In genomic region chr16:50560903-50561863, GRCh38 we compare ENCODE assay signal across 1 cellular context.
TF ChIP-seq lines count a peak whose summit lies in the region.

No MANE protein-coding gene starts in this region.

TF ChIP-seq in HepG2, 621 proteins besides CTCF, POLR2A, EP300 and RAD21 (continued from another document and continues in another):
- no peak for TF ChIP-seq CEBPZ (IDR thresholded peaks at IDR 0.05; ENCODE audit: low read length)
- no peak for TF ChIP-seq FOXP1 (IDR thresholded peaks at IDR 0.05)
- TF ChIP-seq FOXP1 (CRISPR knock-in tag; IDR thresholded peaks at IDR 0.05) = no peak
- TF ChIP-seq LCORL (IDR thresholded peaks at IDR 0.05) = no peak
- no peak for TF ChIP-seq LCORL (CRISPR knock-in tag; IDR thresholded peaks at IDR 0.05)
- TF ChIP-seq, protein P1, sequence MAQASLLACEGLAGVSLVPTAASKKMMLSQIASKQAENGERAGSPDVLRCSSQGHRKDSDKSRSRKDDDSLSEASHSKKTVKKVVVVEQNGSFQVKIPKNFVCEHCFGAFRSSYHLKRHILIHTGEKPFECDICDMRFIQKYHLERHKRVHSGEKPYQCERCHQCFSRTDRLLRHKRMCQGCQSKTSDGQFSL (CRISPR knock-in tag; IDR thresholded peaks at IDR 0.05) = 0 out of 2 replicates have a peak, but pooled peaks have one; percentile 46
- TF ChIP-seq RBFOX2 (IDR thresholded peaks at IDR 0.05; ENCODE audit: low read depth, low read length) = peak; percentile 6; the same call in 1 of the 2 replicates
- TF ChIP-seq DZIP1 (CRISPR knock-in tag; IDR thresholded peaks at IDR 0.05) = no peak
- TF ChIP-seq GMEB2 (CRISPR knock-in tag; IDR thresholded peaks at IDR 0.05; ENCODE audit: low read depth) = no peak
- no peak for TF ChIP-seq CBFB (CRISPR knock-in tag; IDR thresholded peaks at IDR 0.05)
- no peak for TF ChIP-seq YY1 (IDR thresholded peaks at IDR 0.05; ENCODE audit: insufficient read depth, insufficient replicate concordance, low read depth, low read length)
- no peak for TF ChIP-seq WIZ (CRISPR knock-in tag; IDR thresholded peaks at IDR 0.05)
- 0 out of 2 replicates have a peak, but pooled peaks have one; percentile 16 for TF ChIP-seq RXRA (CRISPR knock-in tag; IDR thresholded peaks at IDR 0.05)
- TF ChIP-seq ZNF281 (CRISPR knock-in tag; IDR thresholded peaks at IDR 0.05; ENCODE audit: borderline replicate concordance) = no peak
- no peak for TF ChIP-seq MBNL3 (CRISPR knock-in tag; conservative IDR thresholded peaks at IDR 0.05)
- TF ChIP-seq, protein P2, sequence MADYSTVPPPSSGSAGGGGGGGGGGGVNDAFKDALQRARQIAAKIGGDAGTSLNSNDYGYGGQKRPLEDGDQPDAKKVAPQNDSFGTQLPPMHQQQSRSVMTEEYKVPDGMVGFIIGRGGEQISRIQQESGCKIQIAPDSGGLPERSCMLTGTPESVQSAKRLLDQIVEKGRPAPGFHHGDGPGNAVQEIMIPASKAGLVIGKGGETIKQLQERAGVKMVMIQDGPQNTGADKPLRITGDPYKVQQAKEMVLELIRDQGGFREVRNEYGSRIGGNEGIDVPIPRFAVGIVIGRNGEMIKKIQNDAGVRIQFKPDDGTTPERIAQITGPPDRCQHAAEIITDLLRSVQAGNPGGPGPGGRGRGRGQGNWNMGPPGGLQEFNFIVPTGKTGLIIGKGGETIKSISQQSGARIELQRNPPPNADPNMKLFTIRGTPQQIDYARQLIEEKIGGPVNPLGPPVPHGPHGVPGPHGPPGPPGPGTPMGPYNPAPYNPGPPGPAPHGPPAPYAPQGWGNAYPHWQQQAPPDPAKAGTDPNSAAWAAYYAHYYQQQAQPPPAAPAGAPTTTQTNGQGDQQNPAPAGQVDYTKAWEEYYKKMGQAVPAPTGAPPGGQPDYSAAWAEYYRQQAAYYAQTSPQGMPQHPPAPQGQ (CRISPR knock-in tag; IDR thresholded peaks at IDR 0.05; ENCODE audit: borderline replicate concordance) = no peak
- TF ChIP-seq TMF1 (CRISPR knock-in tag; IDR thresholded peaks at IDR 0.05; ENCODE audit: low read depth) = no peak
- no peak for TF ChIP-seq ZNF460 (CRISPR knock-in tag; IDR thresholded peaks at IDR 0.05; ENCODE audit: borderline replicate concordance)
- TF ChIP-seq ZNF20 (CRISPR knock-in tag; IDR thresholded peaks at IDR 0.05) = no peak
- no peak for TF ChIP-seq RFXAP (CRISPR knock-in tag; IDR thresholded peaks at IDR 0.05; ENCODE audit: borderline replicate concordance)
- TF ChIP-seq SPEN (CRISPR knock-in tag; IDR thresholded peaks at IDR 0.05; ENCODE audit: low read depth) = no peak
- TF ChIP-seq KLF13 (CRISPR knock-in tag; IDR thresholded peaks at IDR 0.05) = no peak
- TF ChIP-seq ZFX (CRISPR knock-in tag; IDR thresholded peaks at IDR 0.05; ENCODE audit: low read depth) = no peak
- TF ChIP-seq, protein P3, sequence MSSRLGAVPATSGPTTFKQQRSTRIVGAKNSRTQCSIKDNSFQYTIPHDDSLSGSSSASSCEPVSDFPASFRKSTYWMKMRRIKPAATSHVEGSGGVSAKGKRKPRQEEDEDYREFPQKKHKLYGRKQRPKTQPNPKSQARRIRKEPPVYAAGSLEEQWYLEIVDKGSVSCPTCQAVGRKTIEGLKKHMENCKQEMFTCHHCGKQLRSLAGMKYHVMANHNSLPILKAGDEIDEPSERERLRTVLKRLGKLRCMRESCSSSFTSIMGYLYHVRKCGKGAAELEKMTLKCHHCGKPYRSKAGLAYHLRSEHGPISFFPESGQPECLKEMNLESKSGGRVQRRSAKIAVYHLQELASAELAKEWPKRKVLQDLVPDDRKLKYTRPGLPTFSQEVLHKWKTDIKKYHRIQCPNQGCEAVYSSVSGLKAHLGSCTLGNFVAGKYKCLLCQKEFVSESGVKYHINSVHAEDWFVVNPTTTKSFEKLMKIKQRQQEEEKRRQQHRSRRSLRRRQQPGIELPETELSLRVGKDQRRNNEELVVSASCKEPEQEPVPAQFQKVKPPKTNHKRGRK (CRISPR knock-in tag; IDR thresholded peaks at IDR 0.05) = no peak
- no peak for TF ChIP-seq ZNF530 (CRISPR knock-in tag; IDR thresholded peaks at IDR 0.05; ENCODE audit: low read depth)
- TF ChIP-seq ZBTB46 (CRISPR knock-in tag; IDR thresholded peaks at IDR 0.05; ENCODE audit: borderline replicate concordance) = no peak
- TF ChIP-seq, protein P4, sequence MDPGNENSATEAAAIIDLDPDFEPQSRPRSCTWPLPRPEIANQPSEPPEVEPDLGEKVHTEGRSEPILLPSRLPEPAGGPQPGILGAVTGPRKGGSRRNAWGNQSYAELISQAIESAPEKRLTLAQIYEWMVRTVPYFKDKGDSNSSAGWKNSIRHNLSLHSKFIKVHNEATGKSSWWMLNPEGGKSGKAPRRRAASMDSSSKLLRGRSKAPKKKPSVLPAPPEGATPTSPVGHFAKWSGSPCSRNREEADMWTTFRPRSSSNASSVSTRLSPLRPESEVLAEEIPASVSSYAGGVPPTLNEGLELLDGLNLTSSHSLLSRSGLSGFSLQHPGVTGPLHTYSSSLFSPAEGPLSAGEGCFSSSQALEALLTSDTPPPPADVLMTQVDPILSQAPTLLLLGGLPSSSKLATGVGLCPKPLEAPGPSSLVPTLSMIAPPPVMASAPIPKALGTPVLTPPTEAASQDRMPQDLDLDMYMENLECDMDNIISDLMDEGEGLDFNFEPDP (CRISPR knock-in tag; conservative IDR thresholded peaks at IDR 0.05) = 0 out of 2 replicates have a peak, but pooled peaks have one; percentile 16
- TF ChIP-seq CCDC6 (CRISPR knock-in tag; IDR thresholded peaks at IDR 0.05) = no peak
- no peak for TF ChIP-seq ATAD3A (CRISPR knock-in tag; IDR thresholded peaks at IDR 0.05)
- TF ChIP-seq NR2F6 (IDR thresholded peaks at IDR 0.05) = no peak
- TF ChIP-seq NR2F6 (CRISPR knock-in tag; IDR thresholded peaks at IDR 0.05) = no peak
- 0 out of 2 replicates have a peak, but pooled peaks have one; percentile 11 for TF ChIP-seq TFDP1 (CRISPR knock-in tag; IDR thresholded peaks at IDR 0.05; ENCODE audit: borderline replicate concordance)
- TF ChIP-seq TOE1 (CRISPR knock-in tag; IDR thresholded peaks at IDR 0.05) = no peak
- TF ChIP-seq RXRB (CRISPR knock-in tag; IDR thresholded peaks at IDR 0.05; ENCODE audit: borderline replicate concordance) = no peak
- TF ChIP-seq ZNF121 (CRISPR knock-in tag; IDR thresholded peaks at IDR 0.05) = no peak
- TF ChIP-seq ZC3H13 (CRISPR knock-in tag; IDR thresholded peaks at IDR 0.05) = 0 out of 2 replicates have a peak, but pooled peaks have one; percentile 47
- TF ChIP-seq ZHX1 (CRISPR knock-in tag; IDR thresholded peaks at IDR 0.05; ENCODE audit: low read depth) = no peak
- no peak for TF ChIP-seq ZNF572 (CRISPR knock-in tag; IDR thresholded peaks at IDR 0.05)
- TF ChIP-seq CCAR2 (optimal IDR thresholded peaks at IDR 0.05; ENCODE audit: low read depth, low read length) = no peak
